In genomic region chr3:118380576-118380975, GRCh38 we compare ENCODE assay signal across 28 cellular contexts.
DNase-seq lines count a peak whose midpoint lies in the region; ATAC-seq and TF ChIP-seq lines count a peak whose summit lies in the region.
"Had no signal": no experiment of that assay in that cellular context is flagged by ENCODE, and none has a peak within 500 bp of the region (broad histone marks: within the 10 kb centered on the region; RNA-seq: fewer than 3 reads in every experiment).

No MANE protein-coding gene starts in this region.

- peaks cover 4% of the 10 kb centered on the region for H3F3A ChIP-seq in neural cell (ENCODE audit: insufficient read depth, low read length, poor library complexity, severe bottlenecking)

- H4K20me1 ChIP-seq in mammary epithelial cell (ENCODE audit: insufficient read depth, low read length) (no peaks in the 10 kb centered on the region), neural cell (ENCODE audit: insufficient read depth) (no peaks in the 10 kb centered on the region)

- no peaks in the 10 kb centered on the region for H3K36me3 Mint-ChIP-seq in MCF 10A (ENCODE audit: insufficient read depth, unreplicated experiment)
- H3K36me3 Mint-ChIP-seq: brain; CD4-positive, alpha-beta memory T cell; natural killer cell treated with Interleukin-12 subunit alpha and Interleukin-12 subunit beta and Interleukin-15 and Interleukin-18, amount 100 ng/mL, for 72 hours had no signal

- CTCF ChIA-PET in MCF 10A (lab: Yijun Ruan, JAX) (interaction anchor here (0.6 kb wide), 1 partner anchor 698 kb away, joined by 3 read pairs; no protein-coding TSS in a partner anchor), mammary epithelial cell (lab: Charles Lee; ENCODE audit: low non-redundant PET) (no interaction called here)

- H3K4me2 ChIP-seq in mammary epithelial cell (ENCODE audit: insufficient read depth, low read depth, low read length) = no peak overlapping the region
- peak overlapping the region; percentile 6 for H3K4me2 ChIP-seq in neural cell (ENCODE audit: low read length)
- H3K4me2 ChIP-seq: A549 had no signal

- H3K4me3 ChIP-seq in mammary epithelial cell (replicated peaks in 1 of 3; ENCODE audit: insufficient read depth in 1 of 3, low read depth in 2 of 3, low read length in 3 of 3) (no peak overlapping the region), neural cell (ENCODE audit: low read length) (peak overlapping the region; percentile 9), suprapubic skin (no peak overlapping the region)
- H3K4me3 ChIP-seq: A549, psoas muscle, sigmoid colon, tibial artery had no signal

- no peaks in the 10 kb centered on the region for H3K9me3 Mint-ChIP-seq in MCF 10A (ENCODE audit: unreplicated experiment)

- H3K27ac Mint-ChIP-seq in MCF 10A (ENCODE audit: low read depth, unreplicated experiment) = no peak overlapping the region
- H3K27ac Mint-ChIP-seq: activated T-helper 2 cell treated with anti-CD3 and anti-CD28 coated beads, Interferon-gamma antibody, Interleukin-2, Interleukin-4, amounts not matched to agents 10 μg/mL and 5 μg/mL and 100 μg/mL, durations not matched to agents 14 hours and 24 hours and 36 hours; brain; CD4-positive, alpha-beta memory T cell; natural killer cell treated with Interleukin-12 subunit alpha and Interleukin-12 subunit beta and Interleukin-15 and Interleukin-18, amount 100 ng/mL, for 72 hours had no signal

- 43% methylated on average over 2 of the region's 2 CpGs for WGBS in mammary epithelial cell (ENCODE audit: low coverage, missing lambda C conversion rate)
- 48% methylated on average over 2 of the region's 2 CpGs for WGBS in suprapubic skin

- H3K4me1 Mint-ChIP-seq in MCF 10A (ENCODE audit: insufficient read depth, unreplicated experiment) = no peaks in the 10 kb centered on the region
- H3K4me1 Mint-ChIP-seq: brain; CD4-positive, alpha-beta memory T cell had no signal

- no peak for TF ChIP-seq RAD21 in neural cell (conservative IDR thresholded peaks at IDR 0.05)

- H2AFZ ChIP-seq in mammary epithelial cell (ENCODE audit: low read depth, low read length) (no peak overlapping the region), neural cell (ENCODE audit: low read depth, low read length) (no peak overlapping the region)

- TF ChIP-seq EP300 in neural cell (conservative IDR thresholded peaks at IDR 0.05; ENCODE audit: poor library complexity, severe bottlenecking) = peak; percentile 97
- TF ChIP-seq EP300 in suprapubic skin (IDR thresholded peaks at IDR 0.05) = no peak

- intact Hi-C loops in MCF 10A (cut with micrococcal nuclease) = no loop called here
- intact Hi-C loops in mammary epithelial cell (cut with micrococcal nuclease) = loop anchor here (10.0 kb wide), 1 partner anchor 244 kb away; no protein-coding TSS in a partner anchor

- H3K27me3 ChIP-seq in mammary epithelial cell (ENCODE audit: insufficient read depth, low read length) (no peaks in the 10 kb centered on the region), neural cell (ENCODE audit: insufficient read depth, low read depth, low read length) (no peaks in the 10 kb centered on the region), suprapubic skin (no peaks in the 10 kb centered on the region)
- H3K27me3 ChIP-seq: sigmoid colon, tibial artery had no signal

- in situ Hi-C loops in mammary epithelial cell (cut with MboI; ENCODE audit: low sequenced_read_pairs in 2 of 2) = no loop called here

- POLR2A ChIA-PET in MCF 10A (lab: Yijun Ruan, JAX) = no interaction called here

- no peaks in the 10 kb centered on the region for H3K9me3 ChIP-seq in mammary epithelial cell (replicated peaks; ENCODE audit: insufficient read depth, low read length)
- H3K9me3 ChIP-seq in neural cell (ENCODE audit: low read length) = no peaks in the 10 kb centered on the region
- no peaks in the 10 kb centered on the region for H3K9me3 ChIP-seq in suprapubic skin
- H3K9me3 ChIP-seq: A549, psoas muscle, sigmoid colon, tibial artery had no signal

- H3K79me2 ChIP-seq in mammary epithelial cell (ENCODE audit: insufficient read depth, low read length) (no peaks in the 10 kb centered on the region), neural cell (replicated peaks; ENCODE audit: insufficient read depth, low read length) (no peaks in the 10 kb centered on the region)

- H3K9me2 ChIP-seq in neural cell (ENCODE audit: insufficient read depth, low read length) = no peaks in the 10 kb centered on the region

- dilution Hi-C loops in mammary epithelial cell (cut with HindIII; ENCODE audit: low sequenced_read_pairs) = no loop called here

- H3K27ac ChIP-seq in mammary epithelial cell (ENCODE audit: insufficient read depth, low read depth, low read length) = no peak overlapping the region
- peak overlapping the region; percentile 65 for H3K27ac ChIP-seq in neural cell (ENCODE audit: low read length)
- no peak overlapping the region for H3K27ac ChIP-seq in suprapubic skin
- H3K27ac ChIP-seq: A549, HL-60, psoas muscle, sigmoid colon, tibial artery, VCaP had no signal

- H3K4me1 ChIP-seq in mammary epithelial cell (ENCODE audit: insufficient read depth, low read length) (no peaks in the 10 kb centered on the region), suprapubic skin (no peaks in the 10 kb centered on the region)
- H3K4me1 ChIP-seq: A549, psoas muscle, sigmoid colon, tibial artery had no signal

- no peak for TF ChIP-seq POLR2A in suprapubic skin (IDR thresholded peaks at IDR 0.05)

- TF ChIP-seq CTCF in MCF 10A (IDR thresholded peaks at IDR 0.05; ENCODE audit: unreplicated experiment) (no peak), mammary epithelial cell (conservative IDR thresholded peaks at IDR 0.05 in 1 of 2, IDR thresholded peaks at IDR 0.05 in 1 of 2; ENCODE audit: extremely low read depth in 1 of 2, insufficient read depth in 1 of 2, low read depth in 1 of 2, low read length in 2 of 2) (no peak), neural cell (IDR thresholded peaks at IDR 0.05; ENCODE audit: poor library complexity, severe bottlenecking) (no peak), suprapubic skin (IDR thresholded peaks at IDR 0.05) (no peak)

- no peak overlapping the region for H3K4me3 Mint-ChIP-seq in MCF 10A (ENCODE audit: unreplicated experiment)
- H3K4me3 Mint-ChIP-seq: brain; CD4-positive, alpha-beta memory T cell; natural killer cell treated with Interleukin-12 subunit alpha and Interleukin-12 subunit beta and Interleukin-15 and Interleukin-18, amount 100 ng/mL, for 72 hours had no signal

- peak; percentile 19 for DNase-seq in MCF 10A (ENCODE audit: unreplicated experiment)
- no peak for DNase-seq in mammary epithelial cell
- DNase-seq in NCI-H1105 treated with DMSO at 0.1 percent for 48 hours (lab: John Stamatoyannopoulos, UW) = peak; percentile 40
- peak; percentile 4 for DNase-seq in RKO (ENCODE audit: low spot score)
- no peak for DNase-seq in suprapubic skin (ENCODE audit: low spot score in 2 of 2)
- DNase-seq: activated CD4-positive, alpha-beta T cell treated with anti-CD3 and anti-CD28 coated beads for 4 hours; activated naive CD4-positive, alpha-beta T cell treated with anti-CD3 and anti-CD28 coated beads, Interleukin-2, amount 50 U/mL, for 16 hours; amniotic stem cell; CD4-positive, alpha-beta memory T cell; foreskin melanocyte; left colon; MV-4-11; NCI-H187 treated with DMSO at 0.1 percent for 48 hours; psoas muscle; SIG-M5; sigmoid colon; stimulated activated CD4-positive, alpha-beta T cell treated with anti-CD3 and anti-CD28 coated beads, Interleukin-12 subunit alpha, Interleukin-12 subunit beta, amount 100 ng/mL, for 4 hours; stimulated activated CD4-positive, alpha-beta T cell treated with anti-CD3 and anti-CD28 coated beads, Interleukin-4, amount 100 ng/mL, for 1 hour; tibial artery had no signal

- ATAC-seq in HG03175 (IDR thresholded peaks at IDR 0.05; ENCODE audit: unreplicated experiment) (no peak), HG02571 (IDR thresholded peaks at IDR 0.05; ENCODE audit: unreplicated experiment) (no peak)
- ATAC-seq: A549; left colon; natural killer cell treated with Interleukin-12 subunit alpha and Interleukin-12 subunit beta and Interleukin-15 and Interleukin-18, amount 100 ng/mL, for 72 hours; psoas muscle had no signal

- BruUV-seq in MCF 10A (replicated peaks; lab: Mats Ljungman, UMichigan) = no TSS peak
- BruUV-seq in mammary epithelial cell (replicated peaks; lab: Mats Ljungman, UMichigan) = no TSS peak

- no peaks in the 10 kb centered on the region for H3K27me3 Mint-ChIP-seq in MCF 10A (ENCODE audit: insufficient read depth, unreplicated experiment)
- H3K27me3 Mint-ChIP-seq: brain; CD4-positive, alpha-beta memory T cell; natural killer cell treated with Interleukin-12 subunit alpha and Interleukin-12 subunit beta and Interleukin-15 and Interleukin-18, amount 100 ng/mL, for 72 hours had no signal

- H3K9ac ChIP-seq in mammary epithelial cell (ENCODE audit: insufficient read depth, low read length) (no peak overlapping the region), neural cell (ENCODE audit: low read length) (no peak overlapping the region)

- H3K36me3 ChIP-seq in mammary epithelial cell (ENCODE audit: insufficient read depth, low read length) = no peaks in the 10 kb centered on the region
- no peaks in the 10 kb centered on the region for H3K36me3 ChIP-seq in neural cell (ENCODE audit: insufficient read depth, low read length)
- H3K36me3 ChIP-seq in suprapubic skin = no peaks in the 10 kb centered on the region
- H3K36me3 ChIP-seq: sigmoid colon, tibial artery had no signal

TF ChIP-seq in neural cell, 6 proteins besides CTCF, POLR2A, EP300 and RAD21:
- TF ChIP-seq POLR2AphosphoS5 (IDR thresholded peaks at IDR 0.05) (peak; percentile 77), SMC3 (conservative IDR thresholded peaks at IDR 0.05; ENCODE audit: poor library complexity) (no peak)

Comparison
In these comparisons a context has a peak if more than half of its experiments do, and no peak if none do; other contexts are left out.
1. DNase-seq: peak in MCF 10A (single experiment), NCI-H1105 treated with DMSO at 0.1 percent for 48 hours (single experiment) and RKO (single experiment); none in mammary epithelial cell (single experiment) and suprapubic skin (0 of 2).